Comparison of ENCODE assay signal across 28 cellular contexts in genomic region chr7:5287802-5288201, GRCh38. TPM values are rescaled to one million over a fixed set of nuclear protein-coding genes. Genes with fewer than 3 reads are reported as not detected.
DNase-seq lines count a peak whose midpoint lies in the region; ATAC-seq, FAIRE-seq and TF ChIP-seq lines count a peak whose summit lies in the region.
"Had no signal": no experiment of that assay in that cellular context is flagged by ENCODE, and none has a peak within 500 bp of the region (broad histone marks: within the 10 kb centered on the region; RNA-seq: fewer than 3 reads in every experiment).

No MANE protein-coding gene starts in this region.

- H3K27ac ChIP-seq in K562 (ENCODE audit: extremely low read depth, low read depth, low read length) (no peak overlapping the region), osteoblast (ENCODE audit: low read depth, low read length) (no peak overlapping the region)
- H3K27ac ChIP-seq: BLaER1 had no signal

- peaks cover 7% of the 10 kb centered on the region for H3K27me3 ChIP-seq in H7 (ENCODE audit: control insufficient read depth, insufficient read depth, low read length)
- no peaks in the 10 kb centered on the region for H3K27me3 ChIP-seq in K562 (ENCODE audit: control insufficient read depth in 2 of 2, insufficient read depth in 2 of 2, low read length in 2 of 2)
- peaks cover 3% of the 10 kb centered on the region for H3K27me3 ChIP-seq in osteoblast (ENCODE audit: insufficient read depth, low read length)
- H3K27me3 ChIP-seq: BE2C, BLaER1 had no signal

- peak; percentile 47 for DNase-seq in ELF-1 (ENCODE audit: low read depth, low spot score)
- DNase-seq in H7, result peak; percentile 28
- DNase-seq in K562 (ENCODE audit: extremely low read depth in 1 of 4, low spot score in 3 of 4), result no peak
- peak; percentile 59 for DNase-seq in osteoblast (ENCODE audit: insufficient read length, low spot score, missing footprints)
- DNase-seq in HT-29 (ENCODE audit: low spot score), result no peak
- no peak for DNase-seq in T-helper 2 cell treated with Interferon-gamma antibody and Interleukin-4, amounts not matched to agents 5 μg/mL and 100 μg/mL, for 36 hours (ENCODE audit: low spot score)
- DNase-seq in erythroblast (lab: John Stamatoyannopoulos, UW), result no peak
- DNase-seq: 8988T; ACHN; BE2C; C1 segment of cervical spinal cord; CD4-positive, alpha-beta memory T cell; CD4-positive, CD25-positive, alpha-beta regulatory T cell; CD8-positive, alpha-beta memory T cell; COR-L47; DMS 273 treated with DMSO at 0.1 percent for 48 hours; DMS153; DMS79; DND-41; EL; GF-D8 had no signal

- H4K20me1 ChIP-seq in K562 (replicated peaks; ENCODE audit: control insufficient read depth, insufficient read depth, low read length) (no peaks in the 10 kb centered on the region), osteoblast (ENCODE audit: insufficient read depth, low read length) (no peaks in the 10 kb centered on the region)

- TF ChIP-seq POLR2A in K562 (conservative IDR thresholded peaks at IDR 0.05) (no peak), erythroblast (IDR thresholded peaks at IDR 0.05; ENCODE audit: low read length) (no peak)

- no peak overlapping the region for H3K27ac Mint-ChIP-seq in T-helper 2 cell treated with Interferon-gamma antibody and Interleukin-4, amounts not matched to agents 5 μg/mL and 100 μg/mL, for 36 hours
- H3K27ac Mint-ChIP-seq: CD14-positive monocyte; CD4-positive, alpha-beta memory T cell; CD4-positive, CD25-positive, alpha-beta regulatory T cell; CD8-positive, alpha-beta memory T cell had no signal

- H2AFZ ChIP-seq in K562 (ENCODE audit: low read depth, low read length), result no peak overlapping the region
- H2AFZ ChIP-seq in osteoblast (ENCODE audit: low read length), result no peak overlapping the region

- TF ChIP-seq RAD21 in K562 (CRISPR knock-in tag; conservative IDR thresholded peaks at IDR 0.05 in 1 of 2, IDR thresholded peaks at IDR 0.05 in 1 of 2), result no peak

- peak; percentile 26 for ATAC-seq in K562
- no peak for ATAC-seq in HG03097 (IDR thresholded peaks at IDR 0.05; ENCODE audit: low FRiP score, unreplicated experiment)

- no peak for TF ChIP-seq EP300 in K562 (IDR thresholded peaks at IDR 0.05; ENCODE audit: low read length)

- CTCF ChIA-PET in K562 (lab: Yijun Ruan, JAX; ENCODE audit: low intra/inter-chr PET ratio), result no interaction called here

- no peaks in the 10 kb centered on the region for H3K9me3 ChIP-seq in K562 (replicated peaks; ENCODE audit: control insufficient read depth, insufficient read depth, low read depth, low read length)
- no peaks in the 10 kb centered on the region for H3K9me3 ChIP-seq in osteoblast (ENCODE audit: low read depth, low read length)
- H3K9me3 ChIP-seq: BE2C, BLaER1 had no signal

- H3K4me1 ChIP-seq in K562 (replicated peaks in 1 of 2; ENCODE audit: control insufficient read depth in 2 of 2, insufficient read depth in 2 of 2, low read length in 2 of 2) (peaks cover 0 to 34% of the 10 kb centered on the region in 2 experiments; a peak in 2 of 5 replicates), osteoblast (ENCODE audit: insufficient read depth, low read length) (no peaks in the 10 kb centered on the region)

- WGBS in K562 (ENCODE audit: insufficient coverage, low coverage, missing lambda C conversion rate), result 62% methylated on average over 18 of the region's 19 CpGs

- TF ChIP-seq CTCF in K562 (IDR thresholded peaks at IDR 0.05 in 2 of 3, conservative IDR thresholded peaks at IDR 0.05 in 1 of 3; ENCODE audit: insufficient read depth in 2 of 3, low read depth in 1 of 3, low read length in 3 of 3) (no peak), osteoblast (IDR thresholded peaks at IDR 0.05; ENCODE audit: extremely low read depth, low read depth, low read length) (no peak)

- BruUV-seq in K562 (replicated peaks; lab: Mats Ljungman, UMichigan), result no TSS peak

- H3K4me1 Mint-ChIP-seq in T-helper 2 cell treated with Interferon-gamma antibody and Interleukin-4, amounts not matched to agents 5 μg/mL and 100 μg/mL, for 36 hours (ENCODE audit: low read depth), result no peaks in the 10 kb centered on the region
- H3K4me1 Mint-ChIP-seq: CD14-positive monocyte; CD4-positive, alpha-beta memory T cell; CD8-positive, alpha-beta memory T cell had no signal

- H3K79me2 ChIP-seq in K562 (ENCODE audit: control insufficient read depth, insufficient read depth, low read length), result no peaks in the 10 kb centered on the region
- H3K79me2 ChIP-seq in osteoblast (ENCODE audit: insufficient read depth, low read length), result no peaks in the 10 kb centered on the region

- no peaks in the 10 kb centered on the region for H3K9me1 ChIP-seq in K562 (ENCODE audit: control insufficient read depth, insufficient read depth, low read length)

- in situ Hi-C loops in K562 (cut with MboI), result no loop called here

- no peak overlapping the region for H3K4me3 ChIP-seq in H7 (ENCODE audit: insufficient read depth, low read depth, low read length)
- no peak overlapping the region for H3K4me3 ChIP-seq in K562
- no peak overlapping the region for H3K4me3 ChIP-seq in osteoblast (ENCODE audit: insufficient read depth, low read length)
- H3K4me3 ChIP-seq: BLaER1 had no signal

- peak overlapping the region in 1 of 2 experiments; percentile 20; a peak in 1 of 4 replicates for H3K9ac ChIP-seq in K562 (ENCODE audit: insufficient read depth in 1 of 2, low read depth in 2 of 2, low read length in 2 of 2)
- H3K9ac ChIP-seq: BLaER1 had no signal

- peaks cover 7% of the 10 kb centered on the region for H3K27me3 Mint-ChIP-seq in T-helper 2 cell treated with Interferon-gamma antibody and Interleukin-4, amounts not matched to agents 5 μg/mL and 100 μg/mL, for 36 hours (ENCODE audit: low read depth)

- H3K4me2 ChIP-seq in K562 (ENCODE audit: insufficient read depth, low read length), result no peak overlapping the region
- no peak overlapping the region for H3K4me2 ChIP-seq in osteoblast (ENCODE audit: insufficient read depth, low read length)
- H3K4me2 ChIP-seq: BLaER1 had no signal

- no peaks in the 10 kb centered on the region for H3K36me3 Mint-ChIP-seq in T-helper 2 cell treated with Interferon-gamma antibody and Interleukin-4, amounts not matched to agents 5 μg/mL and 100 μg/mL, for 36 hours (ENCODE audit: low read depth)
- H3K36me3 Mint-ChIP-seq: CD4-positive, alpha-beta memory T cell; CD4-positive, CD25-positive, alpha-beta regulatory T cell; CD8-positive, alpha-beta memory T cell had no signal

- H3K9me3 Mint-ChIP-seq in T-helper 2 cell treated with Interferon-gamma antibody and Interleukin-4, amounts not matched to agents 5 μg/mL and 100 μg/mL, for 36 hours, result no peaks in the 10 kb centered on the region
- H3K9me3 Mint-ChIP-seq: CD4-positive, alpha-beta memory T cell; CD4-positive, CD25-positive, alpha-beta regulatory T cell; CD8-positive, alpha-beta memory T cell had no signal

- no peak for FAIRE-seq in K562 (lab: Jason Lieb, UNC)
- FAIRE-seq: A204.1, G401.6, GM12891, GM19239 had no signal

- no peak overlapping the region for H3K4me3 Mint-ChIP-seq in T-helper 2 cell treated with Interferon-gamma antibody and Interleukin-4, amounts not matched to agents 5 μg/mL and 100 μg/mL, for 36 hours
- H3K4me3 Mint-ChIP-seq: CD14-positive monocyte; CD4-positive, alpha-beta memory T cell; CD8-positive, alpha-beta memory T cell had no signal

- intact Hi-C loops in K562 (cut with micrococcal nuclease), result no loop called here

- POLR2A ChIA-PET in K562 (lab: Yijun Ruan, JAX), result interaction anchor here (0.6 kb wide), 1 partner anchor 96 kb away, joined by 3 read pairs; no protein-coding TSS in a partner anchor

- no peaks in the 10 kb centered on the region for H3K36me3 ChIP-seq in H7 (replicated peaks; ENCODE audit: control insufficient read depth, insufficient read depth, low read length)
- H3K36me3 ChIP-seq in K562 (ENCODE audit: control insufficient read depth, insufficient read depth, low read length), result no peaks in the 10 kb centered on the region
- no peaks in the 10 kb centered on the region for H3K36me3 ChIP-seq in osteoblast (ENCODE audit: insufficient read depth, low read length)

TF ChIP-seq in K562, 482 proteins besides CTCF, POLR2A, EP300 and RAD21:
- TF ChIP-seq FOXJ3 (CRISPR knock-in tag; IDR thresholded peaks at IDR 0.05) (no peak), RBM25 (IDR thresholded peaks at IDR 0.05; ENCODE audit: low read depth, low read length, severe bottlenecking) (peak; percentile 44), RCOR1 (IDR thresholded peaks at IDR 0.05; ENCODE audit: borderline replicate concordance in 1 of 2, low read depth in 2 of 2, low read length in 2 of 2) (peak in 1 of 2 experiments; percentile 31; a peak in 1 of 4 replicates), CBX3 (IDR thresholded peaks at IDR 0.05; ENCODE audit: borderline replicate concordance in 1 of 2, low read length in 2 of 2) (0 out of 3 replicates have a peak, but pooled peaks of 1 of the 2 experiments have one; percentile 21), KAT2B (IDR thresholded peaks at IDR 0.05; ENCODE audit: low read depth, low read length) (no peak)

RNA-seq across cellular contexts. Expression of gene SLC29A4, which starts 5.1 kb away (rescaled TPM):
- 15.7 and 16.5 TPM in 2 replicates for total RNA-seq in H7 (2014; rRNA removed; shearing (Covaris generic))
- 2.7 and 9.3 TPM in 2 replicates for total RNA-seq in K562 (2011; cell fraction: chromatin; rRNA removed; ENCODE audit: low replicate concordance)
- 2.4 and 3.3 TPM in 2 replicates for total RNA-seq in K562 (2011; cell fraction: nucleolus; rRNA removed)
- total RNA-seq in K562 (2011; cell fraction: nucleoplasm; rRNA removed), result 3.4 and 3.6 TPM in 2 replicates
- total RNA-seq in K562 (2014; rRNA removed) (0.77 and 2.3 TPM in 2 replicates), K562 (2014; rRNA removed; fragmentation: Illumina TruSeq; extraction: Trizol) (0.03 and 0.29 TPM in 2 replicates), K562 (2015; rRNA removed; fragmentation: Illumina TruSeq; extraction: Trizol) (0.14 and 0.19 TPM in 2 replicates), K562 (2021) (1.2 and 1.4 TPM in 2 replicates), osteoblast (0.88 and 1.1 TPM in 2 replicates)
- polyA plus RNA-seq in K562 (2011; rRNA removed) (1.1 and 1.2 TPM in 2 replicates), K562 (2014; fragmentation: Illumina TruSeq; extraction: Trizol) (0.37 and 1.1 TPM in 2 replicates), K562 (2014; fragmentation: Nextera tagmentation; extraction: Ambion mirVana) (under 1 TPM; 0.01 to 0.03 TPM), K562 (2014; rRNA removed) (0.82 and 1.2 TPM in 2 replicates)
- polyA plus RNA-seq in K562 (2011; cell fraction: cytosol; rRNA removed), result 0.80 and 4.7 TPM in 2 replicates
- 1.7 and 4.8 TPM in 2 replicates for polyA plus RNA-seq in K562 (2011; cell fraction: nucleus; rRNA removed)
- polyA plus RNA-seq in K562 (2012), result 0.60 and 0.78 TPM in 2 replicates
- 0.36 and 2.3 TPM in 2 replicates for polyA minus RNA-seq in K562 (2011; rRNA and poly(A)+ RNA removed)
- polyA minus RNA-seq in K562 (2011; cell fraction: cytosol; rRNA and poly(A)+ RNA removed), result 0.86 and 4.1 TPM in 2 replicates
- polyA minus RNA-seq in K562 (2011; cell fraction: nucleus; rRNA and poly(A)+ RNA removed), result 0.44 and 0.54 TPM in 2 replicates
- total RNA-seq in HT-29 (2014; rRNA removed; shearing (Covaris generic)), result 7.1 and 8.5 TPM in 2 replicates

Comparison
In these comparisons a context has a peak if more than half of its experiments do, and no peak if none do; other contexts are left out.
1. DNase-seq: peak in ELF-1 (single experiment), H7 (single experiment) and osteoblast (single experiment); none in K562 (0 of 4), HT-29 (single experiment), T-helper 2 cell treated with Interferon-gamma antibody and Interleukin-4, amounts not matched to agents 5 μg/mL and 100 μg/mL, for 36 hours (single experiment) and erythroblast (0 of 2).